Comparison of ENCODE assay signal across 1 cellular context in the genomic region with DNA sequence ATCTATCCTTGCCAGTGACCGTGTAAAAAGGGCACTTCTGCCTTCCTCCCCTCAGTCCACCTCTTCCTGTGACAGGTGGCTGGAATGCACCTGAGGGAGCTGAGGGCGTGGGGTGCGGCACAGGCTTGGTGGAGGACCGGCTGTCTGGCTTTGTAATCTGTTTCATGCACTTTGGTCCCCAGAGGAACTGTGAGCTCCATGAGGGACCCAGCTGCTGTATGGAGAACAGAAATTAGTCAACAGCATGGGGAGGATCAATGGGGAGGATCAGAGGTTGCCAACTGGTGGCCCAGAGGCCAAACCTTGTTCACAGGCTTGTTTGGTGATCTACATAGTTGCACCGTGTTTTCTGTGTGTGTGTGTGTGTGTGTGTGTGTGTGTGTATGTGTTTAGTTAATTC.
TF ChIP-seq lines count a peak whose summit lies in the region.

No MANE protein-coding gene starts in this region.

TF ChIP-seq in HepG2, 621 proteins besides CTCF, POLR2A, EP300 and RAD21 (continued from another document and continues in another):
- no peak for TF ChIP-seq KIAA2018 (CRISPR knock-in tag; IDR thresholded peaks at IDR 0.05; ENCODE audit: borderline replicate concordance)
- TF ChIP-seq FOXO4 (CRISPR knock-in tag; conservative IDR thresholded peaks at IDR 0.05): no peak
- TF ChIP-seq, protein P1, sequence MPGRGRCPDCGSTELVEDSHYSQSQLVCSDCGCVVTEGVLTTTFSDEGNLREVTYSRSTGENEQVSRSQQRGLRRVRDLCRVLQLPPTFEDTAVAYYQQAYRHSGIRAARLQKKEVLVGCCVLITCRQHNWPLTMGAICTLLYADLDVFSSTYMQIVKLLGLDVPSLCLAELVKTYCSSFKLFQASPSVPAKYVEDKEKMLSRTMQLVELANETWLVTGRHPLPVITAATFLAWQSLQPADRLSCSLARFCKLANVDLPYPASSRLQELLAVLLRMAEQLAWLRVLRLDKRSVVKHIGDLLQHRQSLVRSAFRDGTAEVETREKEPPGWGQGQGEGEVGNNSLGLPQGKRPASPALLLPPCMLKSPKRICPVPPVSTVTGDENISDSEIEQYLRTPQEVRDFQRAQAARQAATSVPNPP (CRISPR knock-in tag; IDR thresholded peaks at IDR 0.05): 0 out of 2 replicates have a peak, but pooled peaks have one; percentile 44
- TF ChIP-seq ZNF350 (CRISPR knock-in tag; IDR thresholded peaks at IDR 0.05; ENCODE audit: borderline replicate concordance, low read depth): peak; percentile 60; the same call in 1 of the 2 replicates
- TF ChIP-seq ZNF280B (CRISPR knock-in tag; IDR thresholded peaks at IDR 0.05; ENCODE audit: borderline replicate concordance): no peak
- TF ChIP-seq SRY (CRISPR knock-in tag; IDR thresholded peaks at IDR 0.05): no peak; the same call in 1 of the 2 replicates
- TF ChIP-seq HNRNPK (IDR thresholded peaks at IDR 0.05; ENCODE audit: low read depth, low read length, poor library complexity, severe bottlenecking): no peak
- peak; percentile 73; the same call in 1 of the 2 replicates for TF ChIP-seq MYC (CRISPR knock-in tag; IDR thresholded peaks at IDR 0.05; ENCODE audit: borderline replicate concordance)
- TF ChIP-seq TARDBP (CRISPR knock-in tag; IDR thresholded peaks at IDR 0.05): peak; percentile 97
- peak; percentile 89 for TF ChIP-seq KDM1A (CRISPR knock-in tag; IDR thresholded peaks at IDR 0.05)
- no peak for TF ChIP-seq RAD51 (IDR thresholded peaks at IDR 0.05; ENCODE audit: borderline replicate concordance)
- TF ChIP-seq ZFX (CRISPR knock-in tag; IDR thresholded peaks at IDR 0.05; ENCODE audit: low read depth): peak; percentile 81
- no peak for TF ChIP-seq POLR2AphosphoS2 (IDR thresholded peaks at IDR 0.05; ENCODE audit: low read depth, low read length)
- TF ChIP-seq KDM3A (CRISPR knock-in tag; IDR thresholded peaks at IDR 0.05; ENCODE audit: low read depth): peak; percentile 86
- TF ChIP-seq ZNF563 (CRISPR knock-in tag; IDR thresholded peaks at IDR 0.05): 0 out of 2 replicates have a peak, but pooled peaks have one; percentile 51
- TF ChIP-seq, protein P2, sequence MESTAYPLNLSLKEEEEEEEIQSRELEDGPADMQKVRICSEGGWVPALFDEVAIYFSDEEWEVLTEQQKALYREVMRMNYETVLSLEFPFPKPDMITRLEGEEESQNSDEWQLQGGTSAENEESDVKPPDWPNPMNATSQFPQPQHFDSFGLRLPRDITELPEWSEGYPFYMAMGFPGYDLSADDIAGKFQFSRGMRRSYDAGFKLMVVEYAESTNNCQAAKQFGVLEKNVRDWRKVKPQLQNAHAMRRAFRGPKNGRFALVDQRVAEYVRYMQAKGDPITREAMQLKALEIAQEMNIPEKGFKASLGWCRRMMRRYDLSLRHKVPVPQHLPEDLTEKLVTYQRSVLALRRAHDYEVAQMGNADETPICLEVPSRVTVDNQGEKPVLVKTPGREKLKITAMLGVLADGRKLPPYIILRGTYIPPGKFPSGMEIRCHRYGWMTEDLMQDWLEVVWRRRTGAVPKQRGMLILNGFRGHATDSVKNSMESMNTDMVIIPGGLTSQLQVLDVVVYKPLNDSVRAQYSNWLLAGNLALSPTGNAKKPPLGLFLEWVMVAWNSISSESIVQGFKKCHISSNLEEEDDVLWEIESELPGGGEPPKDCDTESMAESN (CRISPR knock-in tag; conservative IDR thresholded peaks at IDR 0.05): peak; percentile 89
- TF ChIP-seq SIN3B (IDR thresholded peaks at IDR 0.05; ENCODE audit: low read length): no peak
- TF ChIP-seq RORA (CRISPR knock-in tag; IDR thresholded peaks at IDR 0.05): no peak
- TF ChIP-seq, protein P3, sequence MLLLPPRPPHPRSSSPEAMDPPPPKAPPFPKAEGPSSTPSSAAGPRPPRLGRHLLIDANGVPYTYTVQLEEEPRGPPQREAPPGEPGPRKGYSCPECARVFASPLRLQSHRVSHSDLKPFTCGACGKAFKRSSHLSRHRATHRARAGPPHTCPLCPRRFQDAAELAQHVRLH (CRISPR knock-in tag; IDR thresholded peaks at IDR 0.05; ENCODE audit: borderline replicate concordance, low read depth): peak; percentile 61; the same call in 1 of the 2 replicates
- no peak for TF ChIP-seq NFE2L2 (IDR thresholded peaks at IDR 0.05; ENCODE audit: low read length)
- TF ChIP-seq, protein P4, sequence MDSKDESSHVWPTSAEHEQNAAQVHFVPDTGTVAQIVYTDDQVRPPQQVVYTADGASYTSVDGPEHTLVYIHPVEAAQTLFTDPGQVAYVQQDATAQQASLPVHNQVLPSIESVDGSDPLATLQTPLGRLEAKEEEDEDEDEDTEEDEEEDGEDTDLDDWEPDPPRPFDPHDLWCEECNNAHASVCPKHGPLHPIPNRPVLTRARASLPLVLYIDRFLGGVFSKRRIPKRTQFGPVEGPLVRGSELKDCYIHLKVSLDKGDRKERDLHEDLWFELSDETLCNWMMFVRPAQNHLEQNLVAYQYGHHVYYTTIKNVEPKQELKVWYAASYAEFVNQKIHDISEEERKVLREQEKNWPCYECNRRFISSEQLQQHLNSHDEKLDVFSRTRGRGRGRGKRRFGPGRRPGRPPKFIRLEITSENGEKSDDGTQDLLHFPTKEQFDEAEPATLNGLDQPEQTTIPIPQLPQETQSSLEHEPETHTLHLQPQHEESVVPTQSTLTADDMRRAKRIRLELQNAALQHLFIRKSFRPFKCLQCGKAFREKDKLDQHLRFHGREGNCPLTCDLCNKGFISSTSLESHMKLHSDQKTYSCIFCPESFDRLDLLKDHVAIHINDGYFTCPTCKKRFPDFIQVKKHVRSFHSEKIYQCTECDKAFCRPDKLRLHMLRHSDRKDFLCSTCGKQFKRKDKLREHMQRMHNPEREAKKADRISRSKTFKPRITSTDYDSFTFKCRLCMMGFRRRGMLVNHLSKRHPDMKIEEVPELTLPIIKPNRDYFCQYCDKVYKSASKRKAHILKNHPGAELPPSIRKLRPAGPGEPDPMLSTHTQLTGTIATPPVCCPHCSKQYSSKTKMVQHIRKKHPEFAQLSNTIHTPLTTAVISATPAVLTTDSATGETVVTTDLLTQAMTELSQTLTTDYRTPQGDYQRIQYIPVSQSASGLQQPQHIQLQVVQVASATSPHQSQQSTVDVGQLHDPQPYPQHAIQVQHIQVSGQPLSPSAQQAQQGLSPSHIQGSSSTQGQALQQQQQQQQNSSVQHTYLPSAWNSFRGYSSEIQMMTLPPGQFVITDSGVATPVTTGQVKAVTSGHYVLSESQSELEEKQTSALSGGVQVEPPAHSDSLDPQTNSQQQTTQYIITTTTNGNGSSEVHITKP (CRISPR knock-in tag; IDR thresholded peaks at IDR 0.05; ENCODE audit: low read depth): peak; percentile 44; the same call in 1 of the 2 replicates
- TF ChIP-seq ZNF616 (CRISPR knock-in tag; IDR thresholded peaks at IDR 0.05; ENCODE audit: low read depth): 0 out of 2 replicates have a peak, but pooled peaks have one; percentile 25
- TF ChIP-seq KDM2A (CRISPR knock-in tag; IDR thresholded peaks at IDR 0.05; ENCODE audit: borderline replicate concordance, low read depth): peak; percentile 41; the same call in 1 of the 2 replicates
- peak; percentile 30 for TF ChIP-seq TBL1XR1 (IDR thresholded peaks at IDR 0.05; ENCODE audit: borderline replicate concordance, low read length, partially characterized antibody)
- peak; percentile 98 for TF ChIP-seq HNF4G (IDR thresholded peaks at IDR 0.05; ENCODE audit: borderline replicate concordance, low read depth, low read length)
- TF ChIP-seq HNF4G (CRISPR knock-in tag; IDR thresholded peaks at IDR 0.05; ENCODE audit: borderline replicate concordance, low read depth): peak; percentile 93
- TF ChIP-seq NR2F2 (IDR thresholded peaks at IDR 0.05; ENCODE audit: borderline replicate concordance, low read depth): peak; percentile 85
- TF ChIP-seq, protein P5, sequence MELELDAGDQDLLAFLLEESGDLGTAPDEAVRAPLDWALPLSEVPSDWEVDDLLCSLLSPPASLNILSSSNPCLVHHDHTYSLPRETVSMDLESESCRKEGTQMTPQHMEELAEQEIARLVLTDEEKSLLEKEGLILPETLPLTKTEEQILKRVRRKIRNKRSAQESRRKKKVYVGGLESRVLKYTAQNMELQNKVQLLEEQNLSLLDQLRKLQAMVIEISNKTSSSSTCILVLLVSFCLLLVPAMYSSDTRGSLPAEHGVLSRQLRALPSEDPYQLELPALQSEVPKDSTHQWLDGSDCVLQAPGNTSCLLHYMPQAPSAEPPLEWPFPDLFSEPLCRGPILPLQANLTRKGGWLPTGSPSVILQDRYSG (CRISPR knock-in tag; IDR thresholded peaks at IDR 0.05): no peak
- peak; percentile 83 for TF ChIP-seq ZNF331 (CRISPR knock-in tag; IDR thresholded peaks at IDR 0.05)
- peak; percentile 91 for TF ChIP-seq ZEB1 (IDR thresholded peaks at IDR 0.05; ENCODE audit: insufficient replicate concordance, low read depth)
- TF ChIP-seq TFAP4 (IDR thresholded peaks at IDR 0.05; ENCODE audit: borderline replicate concordance, low read depth): peak; percentile 97
- no peak for TF ChIP-seq NKX3-1 (CRISPR knock-in tag; IDR thresholded peaks at IDR 0.05)
- TF ChIP-seq ZNF501 (CRISPR knock-in tag; IDR thresholded peaks at IDR 0.05): peak; percentile 72
- no peak for TF ChIP-seq PRPF4 (IDR thresholded peaks at IDR 0.05; ENCODE audit: low read depth, low read length, poor library complexity, severe bottlenecking)
- no peak; the same call in none of the 2 replicates for TF ChIP-seq ELF1 (CRISPR knock-in tag; IDR thresholded peaks at IDR 0.05)
- no peak for TF ChIP-seq PAWR (CRISPR knock-in tag; IDR thresholded peaks at IDR 0.05; ENCODE audit: borderline replicate concordance)
